ENCODE assay signal across 10 cellular contexts in the genomic region with DNA sequence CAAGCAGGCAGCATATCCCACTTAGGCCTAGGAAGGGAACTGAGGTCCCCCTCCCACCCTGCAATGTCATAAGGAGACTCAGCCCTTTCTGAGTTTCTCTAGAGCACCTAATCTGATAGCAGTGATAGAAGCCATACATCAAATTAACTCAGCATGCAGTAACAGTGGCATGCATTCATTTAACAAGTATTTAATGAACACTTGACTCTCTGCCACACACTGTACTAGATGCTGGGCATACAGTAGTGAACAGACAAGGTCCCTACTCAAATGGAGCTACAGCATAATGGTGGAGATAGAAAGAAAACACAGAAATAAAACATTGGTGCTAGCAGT.
A peak's percentile ranks its signal among the peaks of the same experiment; 100 is the strongest.
DNase-seq lines count a peak whose midpoint lies in the region; ATAC-seq lines count a peak whose summit lies in the region.
"Had no signal": no experiment of that assay in that cellular context is flagged by ENCODE, and none has a peak within 500 bp of the region (broad histone marks: within the 10 kb centered on the region; RNA-seq: fewer than 3 reads in every experiment).

No MANE protein-coding gene starts in this region.

- H3K27ac ChIP-seq in duodenal mucosa (ENCODE audit: low read depth, low read length) = peak overlapping the region; percentile 90
- H3K27ac ChIP-seq in skin epidermis = peak overlapping the region in 19 of 21 experiments; percentile 52 to 93 (median 78)

- H3K9me3 ChIP-seq in duodenal mucosa (ENCODE audit: control insufficient read depth in 1 of 2, low read length in 2 of 2) = no peaks in the 10 kb centered on the region
- H3K9me3 ChIP-seq: A549 had no signal

- peaks cover 6 to 10% of the 10 kb centered on the region in 2 donors for H3K36me3 ChIP-seq in duodenal mucosa (ENCODE audit: control insufficient read depth in 1 of 2, insufficient read depth in 2 of 2, low read length in 2 of 2)

- DNase-seq in NCI-H1417 (lab: John Stamatoyannopoulos, UW) (peak; percentile 29 to 79 (median 71)), NCI-H1417 treated with DMSO at 0.1 percent for 48 hours (lab: John Stamatoyannopoulos, UW) (no peak), NCI-H69 (lab: John Stamatoyannopoulos, UW) (peak; percentile 77), iPS-NIHi11 (ENCODE audit: low spot score) (no peak), RPMI8226 (no peak)
- DNase-seq: NCI-H82 had no signal

- no peak for ATAC-seq in HG03097 (IDR thresholded peaks at IDR 0.05; ENCODE audit: low FRiP score, unreplicated experiment)

- peak overlapping the region; percentile 67 to 78 for H3K9ac ChIP-seq in duodenal mucosa (ENCODE audit: low read depth in 1 of 2, low read length in 2 of 2)

- peaks cover 94 to 99% of the 10 kb centered on the region in 2 donors for H3K4me1 ChIP-seq in duodenal mucosa (ENCODE audit: control insufficient read depth in 1 of 2, insufficient read depth in 2 of 2, low read length in 2 of 2)

- no peaks in the 10 kb centered on the region for H3K27me3 ChIP-seq in duodenal mucosa (ENCODE audit: control insufficient read depth in 1 of 2, insufficient read depth in 2 of 2, low read length in 2 of 2)

- H3K4me3 ChIP-seq in duodenal mucosa (ENCODE audit: low read depth in 1 of 2, low read length in 2 of 2) = peak overlapping the region in 1 of 2 donors; percentile 33
- no peak overlapping the region for H3K4me3 ChIP-seq in skin epidermis
- H3K4me3 ChIP-seq: A549 had no signal

Comparison
In these comparisons a context has a peak if more than half of its experiments do, and no peak if none do; other contexts are left out.
1. DNase-seq: peak in NCI-H1417 (3 of 3) and NCI-H69 (single experiment); none in NCI-H1417 treated with DMSO at 0.1 percent for 48 hours (single experiment), iPS-NIHi11 (single experiment) and RPMI8226 (single experiment).